In genomic region chr9:92196909-92197308, GRCh38 we compare ENCODE assay signal across 1 cellular context.
A peak's percentile ranks its signal among the peaks of the same experiment; 100 is the strongest.
TF ChIP-seq lines count a peak whose summit lies in the region.

No MANE protein-coding gene starts in this region.

TF ChIP-seq in HepG2, 621 proteins besides CTCF, POLR2A, EP300 and RAD21 (continued from another document):
- TF ChIP-seq PAXIP1 (CRISPR knock-in tag; conservative IDR thresholded peaks at IDR 0.05): peak; percentile 36; the same call in 1 of the 2 replicates
- no peak for TF ChIP-seq ZNF350 (CRISPR knock-in tag; IDR thresholded peaks at IDR 0.05; ENCODE audit: borderline replicate concordance, low read depth)
- TF ChIP-seq RNF219 (CRISPR knock-in tag; IDR thresholded peaks at IDR 0.05): no peak
- no peak for TF ChIP-seq NFAT5 (CRISPR knock-in tag; IDR thresholded peaks at IDR 0.05)
- TF ChIP-seq TAF1 (CRISPR knock-in tag; IDR thresholded peaks at IDR 0.05): no peak
- TF ChIP-seq CENPT (CRISPR knock-in tag; IDR thresholded peaks at IDR 0.05; ENCODE audit: low read depth): no peak
- no peak for TF ChIP-seq BHLHE40 (IDR thresholded peaks at IDR 0.05; ENCODE audit: low read length)
- TF ChIP-seq ZBTB33 (CRISPR knock-in tag; IDR thresholded peaks at IDR 0.05): no peak
- TF ChIP-seq ZNF280B (CRISPR knock-in tag; IDR thresholded peaks at IDR 0.05; ENCODE audit: borderline replicate concordance): no peak
